ENCODE assay signal across 6 cellular contexts in genomic region chr5:37093795-37094194, GRCh38.
DNase-seq lines count a peak whose midpoint lies in the region; ATAC-seq and TF ChIP-seq lines count a peak whose summit lies in the region.
"Not testable (repeated sequence)": the region's sequence is repeated elsewhere in the genome, so short reads cannot be mapped to it uniquely, and the experiment has no call there.

No MANE protein-coding gene starts in this region.

- H3K9ac ChIP-seq in endodermal cell (ENCODE audit: extremely low read depth, low read length, poor library complexity, severe bottlenecking); liver (ENCODE audit: low read depth in 1 of 2, low read length in 2 of 2): not testable (repeated sequence)

- H3K9me3 ChIP-seq in endodermal cell (ENCODE audit: control insufficient read depth, low read length) = peaks cover 54% of the 10 kb centered on the region
- not testable (repeated sequence) for H3K9me3 ChIP-seq in liver (ENCODE audit: control insufficient read depth in 4 of 4, low read length in 3 of 4)
- H3K9me3 ChIP-seq in mucosa of descending colon = peaks cover 20% of the 10 kb centered on the region

- H3K4me1 ChIP-seq in endodermal cell (ENCODE audit: control insufficient read depth, insufficient read depth, low read length) = peaks cover 16% of the 10 kb centered on the region
- H3K4me1 ChIP-seq in liver (ENCODE audit: control insufficient read depth in 4 of 4, insufficient read depth in 4 of 4, low read length in 3 of 4); mucosa of descending colon (ENCODE audit: low read depth): not testable (repeated sequence)

- DNase-seq in HuH-7 (ENCODE audit: low spot score) (peak; percentile 24), NCI-H748 (lab: John Stamatoyannopoulos, UW; ENCODE audit: unreplicated experiment) (peak; percentile 38), endodermal cell (peak; percentile 82), islet precursor cell (peak; percentile 81), mucosa of descending colon (peak in 2 of 3 donors; percentile 56)

- peak; percentile 83 for ATAC-seq in mucosa of descending colon

- WGBS in endodermal cell (ENCODE audit: insufficient coverage in 1 of 2, insufficient read length in 1 of 2), 2 experiments = 38 to 41% methylated on average over 3 to 4 of the region's 4 CpGs
- 40% methylated on average over 4 of the region's 4 CpGs for WGBS in liver

- peaks cover 46% of the 10 kb centered on the region for H3K4me1 Mint-ChIP-seq in endodermal cell

- not testable (repeated sequence) for H3K27ac ChIP-seq in endodermal cell (ENCODE audit: low read depth, low read length); liver (ENCODE audit: low read depth in 1 of 2, low read length in 2 of 2)

- not testable (repeated sequence) for TF ChIP-seq RAD21 in liver (IDR thresholded peaks at IDR 0.05)

- peaks cover 51% of the 10 kb centered on the region for H3K9me3 Mint-ChIP-seq in endodermal cell

- not testable (repeated sequence) for H3K4me3 Mint-ChIP-seq in endodermal cell

- H3K36me3 ChIP-seq in endodermal cell (ENCODE audit: control insufficient read depth, insufficient read depth, low read length); liver (ENCODE audit: control insufficient read depth in 4 of 4, insufficient read depth in 3 of 4, low read depth in 1 of 4, low read length in 3 of 4); mucosa of descending colon (ENCODE audit: low read depth): not testable (repeated sequence)

- TF ChIP-seq CTCF in endodermal cell (conservative IDR thresholded peaks at IDR 0.05); liver (IDR thresholded peaks at IDR 0.05; ENCODE audit: low read depth, low read length, missing input control); mucosa of descending colon (IDR thresholded peaks at IDR 0.05): not testable (repeated sequence)

- intact Hi-C loops in mucosa of descending colon (cut with DNase I, micrococcal nuclease) = not testable (repeated sequence)

- H3K27me3 Mint-ChIP-seq in endodermal cell (ENCODE audit: insufficient read depth) = peaks cover 98% of the 10 kb centered on the region

- H3K36me3 Mint-ChIP-seq in endodermal cell (ENCODE audit: low read depth) = peaks cover 44% of the 10 kb centered on the region

- peak overlapping the region; percentile 50 for H3K4me3 ChIP-seq in endodermal cell (ENCODE audit: low read length)
- H3K4me3 ChIP-seq in liver (ENCODE audit: low read depth in 1 of 3, low read length in 3 of 3); mucosa of descending colon: not testable (repeated sequence)

- not testable (repeated sequence) for H3K27ac Mint-ChIP-seq in endodermal cell

- not testable (repeated sequence) for H3K27me3 ChIP-seq in endodermal cell (ENCODE audit: control insufficient read depth, insufficient read depth, low read length, poor library complexity, severe bottlenecking); liver (ENCODE audit: control insufficient read depth in 4 of 4, insufficient read depth in 4 of 4, low read length in 3 of 4)

TF ChIP-seq in liver, 16 proteins besides CTCF, POLR2A, EP300 and RAD21:
- TF ChIP-seq HNF4A (conservative IDR thresholded peaks at IDR 0.05) (peak; percentile 22 to 59), FOXA2 (IDR thresholded peaks at IDR 0.05) (peak; percentile 40), YY1 (IDR thresholded peaks at IDR 0.05) (peak; percentile 29), RXRA (IDR thresholded peaks at IDR 0.05) (peak in 1 of 2 donors; percentile 19)

Comparison
In these comparisons a context has a peak if more than half of its experiments do, and no peak if none do; other contexts are left out.
1. DNase-seq: peak in every context shown above with its lines; median percentile 82 in endodermal cell; 81 in islet precursor cell; 56 in mucosa of descending colon; 38 in NCI-H748; 24 in HuH-7.